In genomic region chr11:65104628-65105027, GRCh38 we compare ENCODE assay signal across 1 cellular context.
A peak's percentile ranks its signal among the peaks of the same experiment; 100 is the strongest.
TF ChIP-seq lines count a peak whose summit lies in the region.

No MANE protein-coding gene starts in this region.

TF ChIP-seq in HepG2, 621 proteins besides CTCF, POLR2A, EP300 and RAD21:
- TF ChIP-seq U2AF2 (IDR thresholded peaks at IDR 0.05; ENCODE audit: low read depth, low read length) (no peak), ZBTB33 (CRISPR knock-in tag; IDR thresholded peaks at IDR 0.05) (peak; percentile 83; the same call in 1 of the 2 replicates)
